Comparison of ENCODE assay signal across 1 cellular context in genomic region chr9:95907794-95908193, GRCh38.
TF ChIP-seq lines count a peak whose summit lies in the region.

No MANE protein-coding gene starts in this region.

TF ChIP-seq in IMR-90, 13 proteins besides CTCF, POLR2A, EP300 and RAD21 (continued from another document):
- TF ChIP-seq USF2 (IDR thresholded peaks at IDR 0.05; ENCODE audit: low read depth, low read length) (no peak), CEBPB (IDR thresholded peaks at IDR 0.05; ENCODE audit: low read depth, low read length) (no peak), MAZ (IDR thresholded peaks at IDR 0.05; ENCODE audit: borderline replicate concordance, low read depth, low read length) (no peak), NFE2L2 (IDR thresholded peaks at IDR 0.05; ENCODE audit: low read depth, low read length) (no peak), BHLHE40 (IDR thresholded peaks at IDR 0.05; ENCODE audit: low read depth, low read length) (no peak), SMC3 (IDR thresholded peaks at IDR 0.05; ENCODE audit: low read depth, low read length) (no peak), MXI1 (IDR thresholded peaks at IDR 0.05; ENCODE audit: borderline replicate concordance, low read depth, low read length) (no peak), CHD1 (IDR thresholded peaks at IDR 0.05; ENCODE audit: low read depth, low read length) (no peak)
TF ChIP-seq in IMR-90: peak in this region for 0.
